Comparison of ENCODE assay signal across 20 cellular contexts in genomic region chr2:51695531-51695930, GRCh38.
"Had no signal": no experiment of that assay in that cellular context is flagged by ENCODE, and none has a peak within 500 bp of the region (broad histone marks: within the 10 kb centered on the region; RNA-seq: fewer than 3 reads in every experiment).

No MANE protein-coding gene starts in this region.

- H3K4me1 ChIP-seq: foreskin keratinocyte, left lung, psoas muscle, suprapubic skin, vagina had no signal

- H3K36me3 ChIP-seq: colonic mucosa, left lung, suprapubic skin, transverse colon, vagina had no signal

- H3K4me3 ChIP-seq: colonic mucosa, left lung, psoas muscle, suprapubic skin, transverse colon, vagina had no signal

- H3K27me3 ChIP-seq: colonic mucosa, foreskin keratinocyte, left lung, suprapubic skin, transverse colon, vagina had no signal

- ATAC-seq: foreskin keratinocyte, left lung, psoas muscle, right cardiac atrium had no signal

- H3K9me3 ChIP-seq: colonic mucosa, left lung, psoas muscle, suprapubic skin, transverse colon, vagina had no signal

- H3K27ac ChIP-seq: colonic mucosa, foreskin keratinocyte, left lung, psoas muscle, suprapubic skin, transverse colon, vagina had no signal

- DNase-seq: activated B cell treated with CpG ODN at 0.5 μM for 24 hours; activated CD4-positive, alpha-beta memory T cell treated with anti-CD3 and anti-CD28 coated beads for 36 hours; activated CD4-positive, alpha-beta T cell treated with anti-CD3 and anti-CD28 coated beads for 4 hours; activated naive CD4-positive, alpha-beta T cell; activated naive CD8-positive, alpha-beta T cell treated with anti-CD3 and anti-CD28 coated beads for 36 hours; activated T-cell treated with anti-CD3 and anti-CD28 coated beads for 4 hours; amygdala; central memory CD4-positive, alpha-beta T cell; colonic mucosa; foreskin keratinocyte; glutamatergic neuron; hypothalamus; kidney; nephron progenitor cell; psoas muscle; right cardiac atrium; transverse colon had no signal
